In genomic region chr13:79075703-79076102, GRCh38 we compare ENCODE assay signal across 25 cellular contexts.
"Had no signal": no experiment of that assay in that cellular context is flagged by ENCODE, and none has a peak within 500 bp of the region (broad histone marks: within the 10 kb centered on the region; RNA-seq: fewer than 3 reads in every experiment).

No MANE protein-coding gene starts in this region.

- H3K36me3 Mint-ChIP-seq: immature natural killer cell; naive thymus-derived CD4-positive, alpha-beta T cell had no signal

- H3K4me3 ChIP-seq: coronary artery, dorsolateral prefrontal cortex, esophagus squamous epithelium, gastroesophageal sphincter, heart left ventricle, hepatocyte, left lung, lower lobe of right lung had no signal

- FAIRE-seq: colon had no signal

- H3K4me1 Mint-ChIP-seq: immature natural killer cell had no signal

- H3K4me1 ChIP-seq: esophagus squamous epithelium, gastroesophageal sphincter, heart left ventricle, left lung, lower lobe of right lung had no signal

- ATAC-seq: esophagus mucosa; gastroesophageal sphincter; heart left ventricle; left cardiac atrium; left lung; left ventricle myocardium superior; lower lobe of right lung; naive thymus-derived CD4-positive, alpha-beta T cell had no signal

- H3K27ac ChIP-seq: coronary artery, dorsolateral prefrontal cortex, epithelial cell of prostate, esophagus squamous epithelium, gastroesophageal sphincter, heart left ventricle, hepatocyte, left lung, lower lobe of right lung had no signal

- DNase-seq: dermis blood vessel endothelial cell; dorsolateral prefrontal cortex; effector CD4-positive, alpha-beta T cell; effector memory CD4-positive, alpha-beta T cell; erythroblast; esophagus squamous epithelium; foreskin fibroblast; foreskin melanocyte; heart left ventricle; hypothalamus; immature natural killer cell; islet precursor cell; left cardiac atrium; left lung; left ventricle myocardium superior; lower lobe of right lung; mesendoderm; midbrain; naive thymus-derived CD4-positive, alpha-beta T cell had no signal

- H3K36me3 ChIP-seq: esophagus squamous epithelium, gastroesophageal sphincter, heart left ventricle, left lung, lower lobe of right lung had no signal

- H3K4me2 ChIP-seq: hepatocyte had no signal

- H3K27ac Mint-ChIP-seq: immature natural killer cell; naive thymus-derived CD4-positive, alpha-beta T cell had no signal

- H3K27me3 ChIP-seq: dorsolateral prefrontal cortex, esophagus squamous epithelium, gastroesophageal sphincter, heart left ventricle, hepatocyte, left lung had no signal

- H3K4me3 Mint-ChIP-seq: immature natural killer cell; naive thymus-derived CD4-positive, alpha-beta T cell had no signal

- H3K79me2 ChIP-seq: hepatocyte had no signal

- H2AFZ ChIP-seq: hepatocyte had no signal

- H3K9me3 ChIP-seq: esophagus squamous epithelium, gastroesophageal sphincter, lower lobe of right lung had no signal
